In the genomic region with DNA sequence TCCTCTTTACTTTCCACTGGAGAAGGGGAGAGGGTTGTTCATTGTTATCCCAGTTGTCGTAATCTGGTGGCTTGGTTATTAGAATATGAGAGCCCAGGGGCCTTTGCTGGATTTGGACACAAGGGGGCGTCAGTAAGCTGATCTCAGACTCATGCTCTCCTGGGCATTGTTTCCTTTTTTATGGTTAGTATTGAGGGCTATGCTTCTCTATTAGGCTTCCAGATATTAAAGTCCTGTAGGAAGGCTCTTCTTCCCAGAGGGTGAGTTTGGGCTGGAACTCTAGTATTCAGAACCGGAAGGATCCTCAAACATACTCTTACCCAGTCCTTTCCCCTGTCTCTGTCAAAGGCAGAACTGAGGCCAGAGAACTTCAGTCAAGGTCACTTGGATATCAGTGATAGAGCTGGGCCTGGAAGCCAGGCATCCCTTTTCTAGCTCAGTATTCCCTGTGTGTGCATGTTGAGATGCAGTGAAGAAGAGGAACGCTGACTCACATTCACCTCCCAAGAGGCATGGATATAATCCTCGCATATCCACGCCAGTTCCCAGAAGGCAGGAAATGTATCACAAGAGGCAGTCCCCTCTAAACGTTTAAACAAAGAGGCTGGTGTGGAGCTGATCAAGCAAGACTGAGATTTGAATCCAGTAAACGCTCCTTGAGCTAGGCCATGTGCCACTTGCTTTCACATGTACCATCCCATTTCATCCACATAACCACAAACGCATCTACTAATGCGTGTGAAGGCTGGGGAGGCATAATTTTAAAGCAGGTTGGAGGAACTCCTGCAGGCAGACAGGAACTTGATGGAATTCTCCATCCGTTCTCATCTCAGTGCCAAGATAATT, we compare ENCODE assay signal across 8 cellular contexts. TPM values are rescaled to one million over a fixed set of nuclear protein-coding genes. Genes with fewer than 3 reads are reported as not detected.
DNase-seq lines count a peak whose midpoint lies in the region; ATAC-seq, FAIRE-seq and TF ChIP-seq lines count a peak whose summit lies in the region.

No MANE protein-coding gene starts in this region.

- peak overlapping the region; percentile 75 for H3K4me2 ChIP-seq in endothelial cell of umbilical vein (ENCODE audit: insufficient read depth, low read length)

- ATAC-seq in mucosa of descending colon (peak; percentile 83), HG03520 (IDR thresholded peaks at IDR 0.05; ENCODE audit: unreplicated experiment) (no peak)

- H3K36me3 ChIP-seq in H7 (replicated peaks; ENCODE audit: control insufficient read depth, insufficient read depth, low read length) = peaks cover 5% of the 10 kb centered on the region
- H3K36me3 ChIP-seq in endothelial cell of umbilical vein (ENCODE audit: control insufficient read depth in 2 of 2, extremely low read depth in 1 of 2, insufficient read depth in 2 of 2, low read length in 2 of 2) = peaks cover 0 to 44% of the 10 kb centered on the region in 2 experiments
- no peaks in the 10 kb centered on the region for H3K36me3 ChIP-seq in mucosa of descending colon (ENCODE audit: low read depth)

- TF ChIP-seq CTCF in AG10803 (conservative IDR thresholded peaks at IDR 0.05; ENCODE audit: low read length) (peak; percentile 87), endothelial cell of umbilical vein (IDR thresholded peaks at IDR 0.05; ENCODE audit: extremely low read depth in 1 of 2, insufficient read depth in 1 of 2, low read depth in 1 of 2, low read length in 2 of 2) (peak; percentile 84 to 86), mucosa of descending colon (IDR thresholded peaks at IDR 0.05) (peak; percentile 61)

- H3K27me3 ChIP-seq in H7 (ENCODE audit: control insufficient read depth, insufficient read depth, low read length) (no peaks in the 10 kb centered on the region), endothelial cell of umbilical vein (ENCODE audit: control insufficient read depth in 2 of 2, insufficient read depth in 2 of 2, low read length in 2 of 2) (no peaks in the 10 kb centered on the region)

- POLR2A ChIA-PET in endothelial cell of umbilical vein (lab: Charles Lee) = interaction anchor here (0.6 kb wide), 1 partner anchor 204 kb away, joined by 3 read pairs; no protein-coding TSS in a partner anchor

- H3K9ac ChIP-seq in endothelial cell of umbilical vein (replicated peaks; ENCODE audit: extremely low read depth, insufficient read depth, low read length) = peak overlapping the region; percentile 81

- H3K4me1 ChIP-seq in endothelial cell of umbilical vein (ENCODE audit: control insufficient read depth, extremely low read depth, insufficient read depth, low read length) (peaks cover 27% of the 10 kb centered on the region), mucosa of descending colon (ENCODE audit: low read depth) (peaks cover 4% of the 10 kb centered on the region)

- peak overlapping the region; percentile 75 for H2AFZ ChIP-seq in endothelial cell of umbilical vein (ENCODE audit: low read depth, low read length)

- intact Hi-C loops in endothelial cell of umbilical vein (cut with micrococcal nuclease) = loop anchor here (1.0 to 2.0 kb wide), 9 partner anchors 54 to 362 kb away; a partner anchor contains a TSS
- intact Hi-C loops in mucosa of descending colon (cut with DNase I, micrococcal nuclease) = no loop called here

- dilution Hi-C loops in endothelial cell of umbilical vein (cut with MboI; ENCODE audit: extremely low pct_ligation_motif_present, low sequenced_read_pairs) = no loop called here

- H3K9me3 ChIP-seq in endothelial cell of umbilical vein (replicated peaks; ENCODE audit: control insufficient read depth, insufficient read depth, low read length) = no peaks in the 10 kb centered on the region
- H3K9me3 ChIP-seq in mucosa of descending colon = no peaks in the 10 kb centered on the region

- TF ChIP-seq POLR2A in endothelial cell of umbilical vein (IDR thresholded peaks at IDR 0.05; ENCODE audit: low read depth, low read length) = no peak

- BruUV-seq in endothelial cell of umbilical vein (replicated peaks; lab: Mats Ljungman, UMichigan) = TSS peak; percentile 40

- DNase-seq in AG10803 (ENCODE audit: low read depth) (peak; percentile 71), H7 (peak; percentile 87), NCI-H748 (lab: John Stamatoyannopoulos, UW; ENCODE audit: unreplicated experiment) (peak; percentile 60), endothelial cell of umbilical vein (ENCODE audit: low read depth, low spot score) (peak; percentile 84), mucosa of descending colon (peak in 2 of 3 donors; percentile 53 to 85)
- peak in 2 of 3 experiments; percentile 12 to 33 for DNase-seq in activated CD8-positive, alpha-beta memory T cell treated with anti-CD3 and anti-CD28 coated beads for 48 hours (ENCODE audit: low read depth in 2 of 3, low spot score in 2 of 3)
- peak; percentile 73 for DNase-seq in stimulated activated CD8-positive, alpha-beta memory T cell treated with anti-CD3 and anti-CD28 coated beads, Interleukin-4, amount 100 ng/mL, for 48 hours

- no peaks in the 10 kb centered on the region for H4K20me1 ChIP-seq in endothelial cell of umbilical vein (replicated peaks; ENCODE audit: control insufficient read depth, extremely low read depth, insufficient read depth, low read length)

- CTCF ChIA-PET in endothelial cell of umbilical vein (lab: Charles Lee) = interaction anchor here (0.7 to 3.8 kb wide), 41 partner anchors 10 to 326 kb away, joined by 3 to 139 read pairs (median 4); a partner anchor contains a TSS

- peak overlapping the region; percentile 98 for H3K27ac ChIP-seq in endothelial cell of umbilical vein (ENCODE audit: insufficient read depth, low read depth, low read length)

- FAIRE-seq in endothelial cell of umbilical vein (lab: Jason Lieb, UNC) = peak; percentile 98

- H3K9me1 ChIP-seq in endothelial cell of umbilical vein (replicated peaks; ENCODE audit: control insufficient read depth, extremely low read depth, insufficient read depth, low read length) = no peaks in the 10 kb centered on the region

- H3K79me2 ChIP-seq in endothelial cell of umbilical vein (ENCODE audit: control insufficient read depth, insufficient read depth, low read length) = no peaks in the 10 kb centered on the region

- no peak overlapping the region for H3K4me3 ChIP-seq in AG10803 (ENCODE audit: low read length)
- H3K4me3 ChIP-seq in H7 (ENCODE audit: insufficient read depth, low read depth, low read length) = no peak overlapping the region
- peak overlapping the region in 1 of 3 experiments; percentile 20 for H3K4me3 ChIP-seq in endothelial cell of umbilical vein (replicated peaks in 1 of 3; ENCODE audit: insufficient read depth in 1 of 3, low read depth in 1 of 3, low read length in 3 of 3)
- H3K4me3 ChIP-seq in mucosa of descending colon = no peak overlapping the region

TF ChIP-seq in endothelial cell of umbilical vein, 7 proteins besides CTCF, POLR2A, EP300 and RAD21 (continues in another document):
- TF ChIP-seq POLR2AphosphoS5 (IDR thresholded peaks at IDR 0.05; ENCODE audit: insufficient read depth, low read depth, low read length) (no peak), MYC (IDR thresholded peaks at IDR 0.05; ENCODE audit: low read depth, low read length) (peak; percentile 68)

RNA-seq across cellular contexts. Expression of a gene that starts 41.6 kb away (rescaled TPM):
- total RNA-seq in H7 (2014; rRNA removed; shearing (Covaris generic)) = 17.0 and 30.8 TPM in 2 replicates
- total RNA-seq in endothelial cell of umbilical vein = 32.7 and 40.8 TPM in 2 replicates
- 23.8 and 24.9 TPM in 2 replicates for polyA plus RNA-seq in endothelial cell of umbilical vein
- 21.9 and 25.3 TPM in 2 replicates for polyA plus RNA-seq in endothelial cell of umbilical vein (2011; cell fraction: cytosol; rRNA removed)
- polyA plus RNA-seq in endothelial cell of umbilical vein (2011; cell fraction: nucleus; rRNA removed) = 63.7 and 64.5 TPM in 2 replicates
- 22.6 and 22.7 TPM in 2 replicates for polyA plus RNA-seq in endothelial cell of umbilical vein (2012)
- 70.4 and 81.6 TPM in 2 replicates for polyA minus RNA-seq in endothelial cell of umbilical vein
- 14.2 TPM for polyA minus RNA-seq in endothelial cell of umbilical vein (2011; cell fraction: cytosol; rRNA and poly(A)+ RNA removed)
- polyA minus RNA-seq in endothelial cell of umbilical vein (2011; cell fraction: nucleus; rRNA and poly(A)+ RNA removed) = 35.0 and 48.9 TPM in 2 replicates
- total RNA-seq in mucosa of descending colon = 10 to 100 TPM; 52.5 to 62.3 (median 54.6) TPM

RNA-seq across cellular contexts. Expression of a gene that starts 41.9 kb away (rescaled TPM):
- 25.8 and 28.9 TPM in 2 replicates for total RNA-seq in H7 (2014; rRNA removed; shearing (Covaris generic))
- total RNA-seq in endothelial cell of umbilical vein = 92.8 and 101 TPM in 2 replicates
- polyA plus RNA-seq in endothelial cell of umbilical vein = 105 and 112 TPM in 2 replicates
- 69.4 and 77.1 TPM in 2 replicates for polyA plus RNA-seq in endothelial cell of umbilical vein (2011; cell fraction: cytosol; rRNA removed)
- 129 and 139 TPM in 2 replicates for polyA plus RNA-seq in endothelial cell of umbilical vein (2011; cell fraction: nucleus; rRNA removed)
- polyA plus RNA-seq in endothelial cell of umbilical vein (2012) = 61.2 and 64.9 TPM in 2 replicates
- 301 and 328 TPM in 2 replicates for polyA minus RNA-seq in endothelial cell of umbilical vein
- 24.1 TPM for polyA minus RNA-seq in endothelial cell of umbilical vein (2011; cell fraction: cytosol; rRNA and poly(A)+ RNA removed)
- polyA minus RNA-seq in endothelial cell of umbilical vein (2011; cell fraction: nucleus; rRNA and poly(A)+ RNA removed) = 140 and 147 TPM in 2 replicates
- 10 to 100 TPM; 81.1 to 86.3 (median 86.0) TPM for total RNA-seq in mucosa of descending colon

RNA-seq across cellular contexts. Expression of a gene that starts 54.3 kb away (rescaled TPM):
- 25.1 and 32.8 TPM in 2 replicates for total RNA-seq in H7 (2014; rRNA removed; shearing (Covaris generic))
- total RNA-seq in endothelial cell of umbilical vein (45.9 and 46.0 TPM in 2 replicates), mucosa of descending colon (10 to 100 TPM; 29.9 to 45.5 (median 42.0) TPM)
- 37.5 and 39.1 TPM in 2 replicates for polyA plus RNA-seq in endothelial cell of umbilical vein
- polyA plus RNA-seq in endothelial cell of umbilical vein (2011; cell fraction: cytosol; rRNA removed) = 38.8 and 43.7 TPM in 2 replicates
- polyA plus RNA-seq in endothelial cell of umbilical vein (2011; cell fraction: nucleus; rRNA removed) = 40.1 and 41.0 TPM in 2 replicates
- 30.8 and 32.7 TPM in 2 replicates for polyA plus RNA-seq in endothelial cell of umbilical vein (2012)
- polyA minus RNA-seq in endothelial cell of umbilical vein = 23.7 and 28.6 TPM in 2 replicates
- 32.5 TPM for polyA minus RNA-seq in endothelial cell of umbilical vein (2011; cell fraction: cytosol; rRNA and poly(A)+ RNA removed)
- polyA minus RNA-seq in endothelial cell of umbilical vein (2011; cell fraction: nucleus; rRNA and poly(A)+ RNA removed) = 10.3 and 11.3 TPM in 2 replicates

RNA-seq across cellular contexts. Expression of a gene that starts 54.6 kb away (rescaled TPM):
- 33.4 and 47.1 TPM in 2 replicates for total RNA-seq in H7 (2014; rRNA removed; shearing (Covaris generic))
- total RNA-seq in endothelial cell of umbilical vein (40.3 and 42.6 TPM in 2 replicates), mucosa of descending colon (10 to 100 TPM; 18.9 to 30.0 (median 29.8) TPM)
- 32.6 and 39.3 TPM in 2 replicates for polyA plus RNA-seq in endothelial cell of umbilical vein
- polyA plus RNA-seq in endothelial cell of umbilical vein (2011; cell fraction: cytosol; rRNA removed) = 24.2 and 26.5 TPM in 2 replicates
- 30.3 and 30.8 TPM in 2 replicates for polyA plus RNA-seq in endothelial cell of umbilical vein (2011; cell fraction: nucleus; rRNA removed)
- polyA plus RNA-seq in endothelial cell of umbilical vein (2012) = 14.9 and 15.0 TPM in 2 replicates
- 19.5 and 22.6 TPM in 2 replicates for polyA minus RNA-seq in endothelial cell of umbilical vein
- 8.3 TPM for polyA minus RNA-seq in endothelial cell of umbilical vein (2011; cell fraction: cytosol; rRNA and poly(A)+ RNA removed)
- 7.4 and 7.8 TPM in 2 replicates for polyA minus RNA-seq in endothelial cell of umbilical vein (2011; cell fraction: nucleus; rRNA and poly(A)+ RNA removed)

Comparison
In these comparisons a context has a peak if more than half of its experiments do, and no peak if none do; other contexts are left out.
1. DNase-seq: peak in every context shown above with its lines; median percentile 87 in H7; 84 in endothelial cell of umbilical vein; 73 in stimulated activated CD8-positive, alpha-beta memory T cell treated with anti-CD3 and anti-CD28 coated beads, Interleukin-4, amount 100 ng/mL, for 48 hours; 71 in AG10803; 69 in mucosa of descending colon; 60 in NCI-H748; 22 in activated CD8-positive, alpha-beta memory T cell treated with anti-CD3 and anti-CD28 coated beads for 48 hours.